In genomic region chr11:62245271-62245753, GRCh38 we compare ENCODE assay signal across 1 cellular context.
TF ChIP-seq lines count a peak whose summit lies in the region.

No MANE protein-coding gene starts in this region.

TF ChIP-seq in HepG2, 621 proteins besides CTCF, POLR2A, EP300 and RAD21 (continued from another document and continues in another):
- TF ChIP-seq ZNF318 (CRISPR knock-in tag; IDR thresholded peaks at IDR 0.05): no peak
- TF ChIP-seq XRCC5 (optimal IDR thresholded peaks at IDR 0.05; ENCODE audit: low read length): no peak
- peak; percentile 66; the same call in 1 of the 2 replicates for TF ChIP-seq KLF11 (CRISPR knock-in tag; IDR thresholded peaks at IDR 0.05)
- TF ChIP-seq DMTF1 (CRISPR knock-in tag; IDR thresholded peaks at IDR 0.05): no peak
- no peak for TF ChIP-seq ATAD3A (CRISPR knock-in tag; IDR thresholded peaks at IDR 0.05)
- TF ChIP-seq SNAI1 (CRISPR knock-in tag; IDR thresholded peaks at IDR 0.05; ENCODE audit: borderline replicate concordance): no peak
- TF ChIP-seq KAT2B (IDR thresholded peaks at IDR 0.05; ENCODE audit: borderline replicate concordance, low read depth, low read length): no peak
- 0 out of 2 replicates have a peak, but pooled peaks have one; percentile 28 for TF ChIP-seq ZKSCAN8 (CRISPR knock-in tag; IDR thresholded peaks at IDR 0.05; ENCODE audit: borderline replicate concordance)
- TF ChIP-seq ZBTB20 (CRISPR knock-in tag; IDR thresholded peaks at IDR 0.05; ENCODE audit: borderline replicate concordance, low read depth): peak; percentile 61; the same call in 1 of the 2 replicates
- no peak for TF ChIP-seq MAX (IDR thresholded peaks at IDR 0.05)
- TF ChIP-seq MXD1 (CRISPR knock-in tag; IDR thresholded peaks at IDR 0.05): 0 out of 2 replicates have a peak, but pooled peaks have one; percentile 20
- TF ChIP-seq HMG20A (CRISPR knock-in tag; IDR thresholded peaks at IDR 0.05; ENCODE audit: borderline replicate concordance): no peak
- no peak for TF ChIP-seq EZH2 (conservative IDR thresholded peaks at IDR 0.05; ENCODE audit: low read depth, low read length)
- no peak for TF ChIP-seq ZNF382 (CRISPR knock-in tag; IDR thresholded peaks at IDR 0.05; ENCODE audit: borderline replicate concordance)
- TF ChIP-seq SOX13 (IDR thresholded peaks at IDR 0.05): no peak
- TF ChIP-seq SOX13 (CRISPR knock-in tag; conservative IDR thresholded peaks at IDR 0.05 in 1 of 2, IDR thresholded peaks at IDR 0.05 in 1 of 2): no peak
- no peak for TF ChIP-seq PBX3 (CRISPR knock-in tag; IDR thresholded peaks at IDR 0.05; ENCODE audit: borderline replicate concordance)
- TF ChIP-seq ZNF674 (CRISPR knock-in tag; IDR thresholded peaks at IDR 0.05; ENCODE audit: low read depth): no peak
- TF ChIP-seq ZNF547 (CRISPR knock-in tag; IDR thresholded peaks at IDR 0.05): no peak
- TF ChIP-seq KLF13 (CRISPR knock-in tag; IDR thresholded peaks at IDR 0.05): no peak
- TF ChIP-seq RBM39 (IDR thresholded peaks at IDR 0.05; ENCODE audit: low read depth, low read length, poor library complexity, severe bottlenecking): no peak
- TF ChIP-seq TEAD3 (CRISPR knock-in tag; optimal IDR thresholded peaks at IDR 0.05; ENCODE audit: borderline replicate concordance): peak; percentile 30
- TF ChIP-seq ZNF83 (CRISPR knock-in tag; IDR thresholded peaks at IDR 0.05; ENCODE audit: borderline replicate concordance): no peak
- TF ChIP-seq IRF2 (CRISPR knock-in tag; IDR thresholded peaks at IDR 0.05): no peak
- TF ChIP-seq EED (CRISPR knock-in tag; IDR thresholded peaks at IDR 0.05): 0 out of 2 replicates have a peak, but pooled peaks have one; percentile 48
- TF ChIP-seq KLF6 (CRISPR knock-in tag; IDR thresholded peaks at IDR 0.05): peak; percentile 94
- TF ChIP-seq NFRKB (IDR thresholded peaks at IDR 0.05): no peak
- no peak for TF ChIP-seq ZC3H4 (CRISPR knock-in tag; IDR thresholded peaks at IDR 0.05; ENCODE audit: borderline replicate concordance)
- no peak for TF ChIP-seq GFI1 (CRISPR knock-in tag; IDR thresholded peaks at IDR 0.05; ENCODE audit: borderline replicate concordance)
- TF ChIP-seq NFE2L2 (IDR thresholded peaks at IDR 0.05; ENCODE audit: low read length): no peak
- no peak for TF ChIP-seq ZNF33A (CRISPR knock-in tag; IDR thresholded peaks at IDR 0.05; ENCODE audit: borderline replicate concordance)
- TF ChIP-seq NFIB (CRISPR knock-in tag; IDR thresholded peaks at IDR 0.05; ENCODE audit: borderline replicate concordance): no peak
- TF ChIP-seq ZNF260 (CRISPR knock-in tag; IDR thresholded peaks at IDR 0.05; ENCODE audit: borderline replicate concordance, low read depth): no peak
- no peak for TF ChIP-seq ATF5 (CRISPR knock-in tag; IDR thresholded peaks at IDR 0.05; ENCODE audit: low read depth)
- no peak for TF ChIP-seq ZNF629 (CRISPR knock-in tag; conservative IDR thresholded peaks at IDR 0.05)
- TF ChIP-seq NR2F2 (IDR thresholded peaks at IDR 0.05; ENCODE audit: borderline replicate concordance, low read depth): no peak
- no peak for TF ChIP-seq ZSCAN22 (CRISPR knock-in tag; IDR thresholded peaks at IDR 0.05)
- no peak for TF ChIP-seq MEIS2 (CRISPR knock-in tag; IDR thresholded peaks at IDR 0.05)
- TF ChIP-seq ZNF275 (CRISPR knock-in tag; IDR thresholded peaks at IDR 0.05; ENCODE audit: borderline replicate concordance): no peak
- TF ChIP-seq ZNF362 (CRISPR knock-in tag; IDR thresholded peaks at IDR 0.05; ENCODE audit: borderline replicate concordance): no peak
- TF ChIP-seq ZBTB49 (CRISPR knock-in tag; IDR thresholded peaks at IDR 0.05; ENCODE audit: borderline replicate concordance): peak; percentile 90
- TF ChIP-seq JDP2 (CRISPR knock-in tag; IDR thresholded peaks at IDR 0.05; ENCODE audit: borderline replicate concordance): no peak
- TF ChIP-seq ZNF34 (CRISPR knock-in tag; IDR thresholded peaks at IDR 0.05; ENCODE audit: borderline replicate concordance): no peak
- TF ChIP-seq MZF1 (CRISPR knock-in tag; IDR thresholded peaks at IDR 0.05; ENCODE audit: borderline replicate concordance): no peak
- 0 out of 2 replicates have a peak, but pooled peaks have one; percentile 20 for TF ChIP-seq ZNF552 (CRISPR knock-in tag; IDR thresholded peaks at IDR 0.05; ENCODE audit: borderline replicate concordance)
- TF ChIP-seq HCFC1 (IDR thresholded peaks at IDR 0.05; ENCODE audit: low read depth, low read length): no peak
- TF ChIP-seq IKZF1 (IDR thresholded peaks at IDR 0.05): no peak
- TF ChIP-seq SRSF4 (IDR thresholded peaks at IDR 0.05; ENCODE audit: low read depth, low read length, poor library complexity, severe bottlenecking): no peak
